24 cellular contexts compared by ENCODE assay signal in genomic region chr2:17616405-17616804, GRCh38.
"Had no signal": no experiment of that assay in that cellular context is flagged by ENCODE, and none has a peak within 500 bp of the region (broad histone marks: within the 10 kb centered on the region; RNA-seq: fewer than 3 reads in every experiment).

No MANE protein-coding gene starts in this region.

- H3K4me1 Mint-ChIP-seq: activated CD4-positive, alpha-beta T cell treated with anti-CD3 and anti-CD28 coated beads, Interleukin-2, amount 10 ng/mL, durations not matched to agents 7 days and 5 days; activated CD8-positive, alpha-beta memory T cell treated with anti-CD3 and anti-CD28 coated beads, Interleukin-2, amount 10 ng/mL, durations not matched to agents 7 days and 5 days; activated naive CD8-positive, alpha-beta T cell treated with anti-CD3 and anti-CD28 coated beads, Interleukin-2, amount 50 U/mL, for 24 hours; immature natural killer cell; naive thymus-derived CD8-positive, alpha-beta T cell; stimulated activated naive B cell treated with anti-CD40 and anti-IgM and Interleukin-4, amounts not matched to agents 10 μg/mL and 1 μg/mL and 100 μg/mL, for 72 hours had no signal

- DNase-seq: activated CD4-positive, alpha-beta T cell treated with anti-CD3 and anti-CD28 coated beads, Interleukin-2, amount 10 ng/mL, durations not matched to agents 7 days and 5 days; activated CD8-positive, alpha-beta memory T cell treated with anti-CD3 and anti-CD28 coated beads, Interleukin-2, amount 10 ng/mL, durations not matched to agents 7 days and 5 days; activated CD8-positive, alpha-beta T cell treated with anti-CD3 and anti-CD28 coated beads for 36 hours; activated effector memory CD4-positive, alpha-beta T cell treated with anti-CD3 and anti-CD28 coated beads, Interleukin-2, amount 50 U/mL, for 16 hours; activated naive CD4-positive, alpha-beta T cell treated with anti-CD3 and anti-CD28 coated beads, Interleukin-2, amount 50 U/mL, for 16 hours; activated naive CD8-positive, alpha-beta T cell treated with anti-CD3 and anti-CD28 coated beads, Interleukin-2, amount 50 U/mL, for 24 hours; activated T-cell treated with anti-CD3 and anti-CD28 coated beads for 4 hours; body of pancreas; effector CD4-positive, alpha-beta T cell; glutamatergic neuron; immature natural killer cell; left ventricle myocardium inferior; naive thymus-derived CD8-positive, alpha-beta T cell; stimulated activated CD4-positive, alpha-beta T cell treated with anti-CD3 and anti-CD28 coated beads, Interleukin-2, amount 100 ng/mL, for 48 hours; stimulated activated CD8-positive, alpha-beta memory T cell treated with anti-CD3 and anti-CD28 coated beads, Interleukin-4, amount 100 ng/mL, for 48 hours; testis; trophoblast cell had no signal

- H3K9me3 Mint-ChIP-seq: activated CD4-positive, alpha-beta T cell treated with anti-CD3 and anti-CD28 coated beads, Interleukin-2, amount 10 ng/mL, durations not matched to agents 7 days and 5 days; activated CD8-positive, alpha-beta T cell treated with anti-CD3 and anti-CD28 coated beads for 36 hours; activated naive CD8-positive, alpha-beta T cell treated with anti-CD3 and anti-CD28 coated beads, Interleukin-2, amount 50 U/mL, for 24 hours; mesothelial cell of epicardium; naive thymus-derived CD8-positive, alpha-beta T cell; neural progenitor cell; stimulated activated naive B cell treated with anti-CD40 and anti-IgM and Interleukin-4, amounts not matched to agents 10 μg/mL and 1 μg/mL and 100 μg/mL, for 72 hours had no signal

- H3K4me1 ChIP-seq: body of pancreas, neural progenitor cell, testis had no signal

- H3K27me3 ChIP-seq: body of pancreas, hepatocyte, neural progenitor cell, testis, vagina had no signal

- H3K36me3 Mint-ChIP-seq: activated CD8-positive, alpha-beta memory T cell treated with anti-CD3 and anti-CD28 coated beads, Interleukin-2, amount 10 ng/mL, durations not matched to agents 7 days and 5 days; immature natural killer cell; mesothelial cell of epicardium; naive thymus-derived CD8-positive, alpha-beta T cell; neural progenitor cell; stimulated activated naive B cell treated with anti-CD40 and anti-IgM and Interleukin-4, amounts not matched to agents 10 μg/mL and 1 μg/mL and 100 μg/mL, for 72 hours had no signal

- H3K4me2 ChIP-seq: hepatocyte, neural progenitor cell had no signal

- H2AFZ ChIP-seq: hepatocyte, neural progenitor cell had no signal

- H3K27ac Mint-ChIP-seq: activated CD4-positive, alpha-beta T cell treated with anti-CD3 and anti-CD28 coated beads, Interleukin-2, amount 10 ng/mL, durations not matched to agents 7 days and 5 days; activated CD8-positive, alpha-beta memory T cell treated with anti-CD3 and anti-CD28 coated beads, Interleukin-2, amount 10 ng/mL, durations not matched to agents 7 days and 5 days; activated CD8-positive, alpha-beta T cell treated with anti-CD3 and anti-CD28 coated beads for 36 hours; activated naive CD8-positive, alpha-beta T cell treated with anti-CD3 and anti-CD28 coated beads, Interleukin-2, amount 50 U/mL, for 24 hours; immature natural killer cell; mesothelial cell of epicardium; naive thymus-derived CD8-positive, alpha-beta T cell; neural progenitor cell; stimulated activated naive B cell treated with anti-CD40 and anti-IgM and Interleukin-4, amounts not matched to agents 10 μg/mL and 1 μg/mL and 100 μg/mL, for 72 hours had no signal

- H3K9me3 ChIP-seq: body of pancreas, left ventricle myocardium inferior, testis, vagina had no signal

- H3K9ac ChIP-seq: neural progenitor cell had no signal

- H3K27ac ChIP-seq: body of pancreas, hepatocyte, left ventricle myocardium inferior, neural progenitor cell, testis, vagina had no signal

- H3K4me3 Mint-ChIP-seq: activated CD4-positive, alpha-beta T cell treated with anti-CD3 and anti-CD28 coated beads, Interleukin-2, amount 10 ng/mL, durations not matched to agents 7 days and 5 days; activated CD8-positive, alpha-beta memory T cell treated with anti-CD3 and anti-CD28 coated beads, Interleukin-2, amount 10 ng/mL, durations not matched to agents 7 days and 5 days; activated CD8-positive, alpha-beta T cell treated with anti-CD3 and anti-CD28 coated beads for 36 hours; activated naive CD8-positive, alpha-beta T cell treated with anti-CD3 and anti-CD28 coated beads, Interleukin-2, amount 50 U/mL, for 24 hours; immature natural killer cell; mesothelial cell of epicardium; naive thymus-derived CD8-positive, alpha-beta T cell; neural progenitor cell; stimulated activated naive B cell treated with anti-CD40 and anti-IgM and Interleukin-4, amounts not matched to agents 10 μg/mL and 1 μg/mL and 100 μg/mL, for 72 hours had no signal

- H3K27me3 Mint-ChIP-seq: activated CD4-positive, alpha-beta T cell treated with anti-CD3 and anti-CD28 coated beads, Interleukin-2, amount 10 ng/mL, durations not matched to agents 7 days and 5 days had no signal

- H3K36me3 ChIP-seq: left ventricle myocardium inferior, neural progenitor cell, vagina had no signal

- H3K79me2 ChIP-seq: hepatocyte had no signal

- H3K4me3 ChIP-seq: body of pancreas, hepatocyte, left ventricle myocardium inferior, neural progenitor cell, testis, vagina had no signal

- ATAC-seq: activated CD4-positive, CD25-positive, alpha-beta regulatory T cell treated with anti-CD3 and anti-CD28 coated beads, Interleukin-2, amount 50 U/mL, for 24 hours; activated CD8-positive, alpha-beta memory T cell treated with anti-CD3 and anti-CD28 coated beads, Interleukin-2, amount 10 ng/mL, durations not matched to agents 7 days and 5 days; activated CD8-positive, alpha-beta T cell treated with anti-CD3 and anti-CD28 coated beads for 36 hours; activated naive CD8-positive, alpha-beta T cell treated with anti-CD3 and anti-CD28 coated beads, Interleukin-2, amount 50 U/mL, for 24 hours; body of pancreas; naive thymus-derived CD8-positive, alpha-beta T cell; sciatic nerve had no signal
